Comparison of ENCODE assay signal across 8 cellular contexts in the genomic region with DNA sequence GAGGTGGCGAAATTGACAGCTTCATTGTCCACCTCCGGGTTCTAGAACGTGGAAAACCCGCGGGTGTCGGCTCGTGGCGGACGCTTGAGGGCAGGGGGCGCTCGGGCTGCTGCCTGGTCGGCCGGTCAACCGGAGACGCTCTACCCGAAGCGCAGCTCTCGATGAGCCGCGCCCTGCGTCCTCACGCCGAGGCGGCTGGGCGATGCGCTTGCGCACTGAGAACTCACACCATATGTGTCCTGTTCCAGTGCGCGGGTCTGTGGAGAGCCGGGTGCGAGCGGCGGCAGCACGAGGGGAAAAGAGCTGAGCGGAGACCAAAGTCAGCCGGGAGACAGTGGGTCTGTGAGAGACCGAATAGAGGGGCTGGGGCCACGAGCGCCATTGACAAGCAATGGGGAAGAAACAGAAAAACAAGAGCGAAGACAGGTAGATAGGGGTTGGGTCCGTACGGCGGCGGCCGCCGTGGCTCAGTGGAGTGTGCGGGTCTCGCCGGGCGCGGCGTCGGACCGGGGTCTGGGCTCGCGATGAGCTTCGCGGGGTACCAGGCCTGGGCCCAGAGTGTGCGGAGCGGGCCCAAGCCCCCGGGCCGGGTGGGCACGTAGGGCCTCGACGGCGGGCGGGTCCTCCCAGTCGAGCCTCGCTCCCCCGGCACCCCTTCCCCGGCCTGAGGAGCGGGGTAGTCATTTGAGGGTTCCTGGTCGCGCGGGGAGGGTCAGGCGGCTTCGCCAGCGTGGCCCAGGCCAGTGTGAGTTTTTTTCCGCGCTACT. TPM values are rescaled to one million over a fixed set of nuclear protein-coding genes. Genes with fewer than 3 reads are reported as not detected.
DNase-seq lines count a peak whose midpoint lies in the region; ATAC-seq and TF ChIP-seq lines count a peak whose summit lies in the region.

A gene with protein sequence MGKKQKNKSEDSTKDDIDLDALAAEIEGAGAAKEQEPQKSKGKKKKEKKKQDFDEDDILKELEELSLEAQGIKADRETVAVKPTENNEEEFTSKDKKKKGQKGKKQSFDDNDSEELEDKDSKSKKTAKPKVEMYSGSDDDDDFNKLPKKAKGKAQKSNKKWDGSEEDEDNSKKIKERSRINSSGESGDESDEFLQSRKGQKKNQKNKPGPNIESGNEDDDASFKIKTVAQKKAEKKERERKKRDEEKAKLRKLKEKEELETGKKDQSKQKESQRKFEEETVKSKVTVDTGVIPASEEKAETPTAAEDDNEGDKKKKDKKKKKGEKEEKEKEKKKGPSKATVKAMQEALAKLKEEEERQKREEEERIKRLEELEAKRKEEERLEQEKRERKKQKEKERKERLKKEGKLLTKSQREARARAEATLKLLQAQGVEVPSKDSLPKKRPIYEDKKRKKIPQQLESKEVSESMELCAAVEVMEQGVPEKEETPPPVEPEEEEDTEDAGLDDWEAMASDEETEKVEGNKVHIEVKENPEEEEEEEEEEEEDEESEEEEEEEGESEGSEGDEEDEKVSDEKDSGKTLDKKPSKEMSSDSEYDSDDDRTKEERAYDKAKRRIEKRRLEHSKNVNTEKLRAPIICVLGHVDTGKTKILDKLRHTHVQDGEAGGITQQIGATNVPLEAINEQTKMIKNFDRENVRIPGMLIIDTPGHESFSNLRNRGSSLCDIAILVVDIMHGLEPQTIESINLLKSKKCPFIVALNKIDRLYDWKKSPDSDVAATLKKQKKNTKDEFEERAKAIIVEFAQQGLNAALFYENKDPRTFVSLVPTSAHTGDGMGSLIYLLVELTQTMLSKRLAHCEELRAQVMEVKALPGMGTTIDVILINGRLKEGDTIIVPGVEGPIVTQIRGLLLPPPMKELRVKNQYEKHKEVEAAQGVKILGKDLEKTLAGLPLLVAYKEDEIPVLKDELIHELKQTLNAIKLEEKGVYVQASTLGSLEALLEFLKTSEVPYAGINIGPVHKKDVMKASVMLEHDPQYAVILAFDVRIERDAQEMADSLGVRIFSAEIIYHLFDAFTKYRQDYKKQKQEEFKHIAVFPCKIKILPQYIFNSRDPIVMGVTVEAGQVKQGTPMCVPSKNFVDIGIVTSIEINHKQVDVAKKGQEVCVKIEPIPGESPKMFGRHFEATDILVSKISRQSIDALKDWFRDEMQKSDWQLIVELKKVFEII (plus strand): TSS at position 226 of the 767 bp plus-strand sequence. CDS start 166 bp downstream, at position 392.

- peak; percentile 94 for DNase-seq in NCI-H2029 (lab: John Stamatoyannopoulos, UW)
- peak; percentile 85 for DNase-seq in T-helper 22 cell (ENCODE audit: low read depth)
- peak; percentile 99 for DNase-seq in astrocyte of the hippocampus (ENCODE audit: low read depth, low spot score)
- peak; percentile 99 for DNase-seq in hepatocyte (ENCODE audit: low spot score)
- peak; percentile 90 for DNase-seq in renal cortical epithelial cell (ENCODE audit: low read depth)

- peaks cover 85% of the 10 kb centered on the region for H3K79me2 ChIP-seq in hepatocyte

- H3K4me2 ChIP-seq in hepatocyte, result peak within 1 kb of the TSS; percentile 87

- H3K4me3 ChIP-seq in hepatocyte, result peak within 1 kb of the TSS; percentile 70

- H4K20me1 ChIP-seq in hepatocyte (ENCODE audit: insufficient read depth, poor library complexity, severe bottlenecking), result peaks cover 29% of the 10 kb centered on the region

- ATAC-seq in GM18511 (IDR thresholded peaks at IDR 0.05; ENCODE audit: unreplicated experiment) (peak; percentile 66), HG03025 (IDR thresholded peaks at IDR 0.05; ENCODE audit: low FRiP score, unreplicated experiment) (peak; percentile 53)

- WGBS in hepatocyte (ENCODE audit: low lambda C conversion rate, missing lambda C conversion rate), result under 1% methylated on average over 65 of the region's 80 CpGs

- H3K4me1 ChIP-seq in hepatocyte (ENCODE audit: insufficient read depth), result peaks cover 25% of the 10 kb centered on the region

- H3K9me3 ChIP-seq in hepatocyte (ENCODE audit: low read depth), result no peaks in the 10 kb centered on the region

- H3K36me3 ChIP-seq in hepatocyte (replicated peaks; ENCODE audit: insufficient read depth, low read depth), result no peaks in the 10 kb centered on the region

- peak within 1 kb of the TSS; percentile 86 for H3K27ac ChIP-seq in 22Rv1
- peak within 1 kb of the TSS; percentile 85 for H3K27ac ChIP-seq in hepatocyte

- TF ChIP-seq CTCF in 22Rv1 (IDR thresholded peaks at IDR 0.05), result peak; percentile 94
- TF ChIP-seq CTCF in hepatocyte (IDR thresholded peaks at IDR 0.05; ENCODE audit: poor library complexity), result peak; percentile 76

- no peaks in the 10 kb centered on the region for H3K9me2 ChIP-seq in hepatocyte (replicated peaks; ENCODE audit: insufficient read depth)

- peak within 1 kb of the TSS; percentile 93 for H2AFZ ChIP-seq in hepatocyte

- H3K27me3 ChIP-seq in hepatocyte, result no peaks in the 10 kb centered on the region

RNA-seq across cellular contexts. Expression of the gene that starts here (rescaled TPM):
- total RNA-seq in hepatocyte, result 19.1 and 29.7 TPM in 2 replicates
- 18.3 and 24.8 TPM in 2 replicates for polyA plus RNA-seq in hepatocyte
- total RNA-seq in renal cortical epithelial cell, result 27.8 and 118 TPM in 2 replicates

Comparison
In these comparisons a context has a peak if more than half of its experiments do, and no peak if none do; other contexts are left out.
1. Peak in every context shown above with its lines: DNase-seq, ATAC-seq, H3K4me3 ChIP-seq and H3K27ac ChIP-seq.